30 cellular contexts compared by ENCODE assay signal in genomic region chr17:11244781-11245180, GRCh38. TPM values are rescaled to one million over a fixed set of nuclear protein-coding genes. Genes with fewer than 3 reads are reported as not detected.
"Had no signal": no experiment of that assay in that cellular context is flagged by ENCODE, and none has a peak within 500 bp of the region (broad histone marks: within the 10 kb centered on the region; RNA-seq: fewer than 3 reads in every experiment).

No MANE protein-coding gene starts in this region.

- H3K36me3 Mint-ChIP-seq: T-cell had no signal

- H3K27me3 ChIP-seq: ascending aorta had no signal

- H3K27ac ChIP-seq: ascending aorta, body of pancreas had no signal

- H3K27ac Mint-ChIP-seq: activated CD4-positive, alpha-beta memory T cell treated with anti-CD3 and anti-CD28 coated beads for 36 hours; activated CD4-positive, alpha-beta T cell treated with anti-CD3 and anti-CD28 coated beads, Interleukin-2, amount 10 ng/mL, durations not matched to agents 7 days and 5 days; activated naive CD4-positive, alpha-beta T cell treated with anti-CD3 and anti-CD28 coated beads, Interleukin-2, amount 50 U/mL, for 72 hours; activated naive CD8-positive, alpha-beta T cell treated with anti-CD3 and anti-CD28 coated beads, Interleukin-2, amount 50 U/mL, for 24 hours; T-cell had no signal

- H3K4me3 ChIP-seq: ascending aorta, body of pancreas had no signal

- H3K4me1 ChIP-seq: ascending aorta had no signal

- H3K9me3 ChIP-seq: ascending aorta, body of pancreas had no signal

- H3K36me3 ChIP-seq: ascending aorta had no signal

- H3K9me3 Mint-ChIP-seq: activated CD4-positive, alpha-beta memory T cell treated with anti-CD3 and anti-CD28 coated beads for 36 hours; activated CD4-positive, alpha-beta T cell treated with anti-CD3 and anti-CD28 coated beads, Interleukin-2, amount 10 ng/mL, durations not matched to agents 7 days and 5 days; activated naive CD8-positive, alpha-beta T cell treated with anti-CD3 and anti-CD28 coated beads, Interleukin-2, amount 50 U/mL, for 24 hours; T-cell had no signal

- DNase-seq: activated CD4-positive, alpha-beta memory T cell treated with anti-CD3 and anti-CD28 coated beads for 36 hours; activated CD4-positive, alpha-beta T cell treated with anti-CD3 and anti-CD28 coated beads, Interleukin-2, amount 10 ng/mL, durations not matched to agents 7 days and 5 days; activated CD4-positive, CD25-positive, alpha-beta regulatory T cell; activated CD8-positive, alpha-beta memory T cell treated with anti-CD3 and anti-CD28 coated beads for 24 hours; activated effector memory CD4-positive, alpha-beta T cell treated with anti-CD3 and anti-CD28 coated beads, Interleukin-2, amount 50 U/mL, for 16 hours; activated naive CD4-positive, alpha-beta T cell treated with Interleukin-2 at 50 U/mL for 16 hours; activated naive CD8-positive, alpha-beta T cell treated with anti-CD3 and anti-CD28 coated beads, Interleukin-2, amount 50 U/mL, for 24 hours; activated T-cell treated with anti-CD3 and anti-CD28 coated beads, Interleukin-2, amount 50 U/mL, for 4 hours; amniotic stem cell; body of pancreas; KG1; NCI-H1092; NCI-H1417; NCI-H1930; NCI-H2171; NCI-H2227 treated with DMSO at 0.1 percent for 48 hours; NCI-H526; NCI-H774; SIG-M5; T-cell; T-helper 2 cell; T1000 had no signal

- H3K4me3 Mint-ChIP-seq: activated CD4-positive, alpha-beta memory T cell treated with anti-CD3 and anti-CD28 coated beads for 36 hours; activated CD4-positive, alpha-beta T cell treated with anti-CD3 and anti-CD28 coated beads, Interleukin-2, amount 10 ng/mL, durations not matched to agents 7 days and 5 days; activated naive CD8-positive, alpha-beta T cell treated with anti-CD3 and anti-CD28 coated beads, Interleukin-2, amount 50 U/mL, for 24 hours; activated T-cell treated with anti-CD3 and anti-CD28 coated beads, Interleukin-2, amount 50 U/mL, for 4 hours; T-cell had no signal

- ATAC-seq: activated naive CD4-positive, alpha-beta T cell treated with anti-CD3 and anti-CD28 coated beads, Interleukin-2, amount 50 U/mL, for 72 hours; activated naive CD8-positive, alpha-beta T cell treated with anti-CD3 and anti-CD28 coated beads, Interleukin-2, amount 50 U/mL, for 24 hours; activated T-cell treated with anti-CD3 and anti-CD28 coated beads, Interleukin-2, amount 50 U/mL, for 4 hours; body of pancreas; T-cell had no signal

- H3K4me1 Mint-ChIP-seq: activated CD4-positive, alpha-beta T cell treated with anti-CD3 and anti-CD28 coated beads, Interleukin-2, amount 10 ng/mL, durations not matched to agents 7 days and 5 days; activated naive CD8-positive, alpha-beta T cell treated with anti-CD3 and anti-CD28 coated beads, Interleukin-2, amount 50 U/mL, for 24 hours; T-cell had no signal

RNA-seq across cellular contexts. Expression of gene SHISA6, which starts 3.8 kb away (rescaled TPM):
- total RNA-seq: activated CD4-positive, alpha-beta memory T cell treated with anti-CD3 and anti-CD28 coated beads for 36 hours; activated CD4-positive, alpha-beta T cell treated with anti-CD3 and anti-CD28 coated beads, Interleukin-2, amount 10 ng/mL, durations not matched to agents 7 days and 5 days; activated naive CD4-positive, alpha-beta T cell treated with anti-CD3 and anti-CD28 coated beads, Interleukin-2, amount 50 U/mL, for 72 hours; activated T-cell treated with anti-CD3 and anti-CD28 coated beads, Interleukin-2, amount 50 U/mL, for 4 hours; bronchial epithelial cell; LHCN-M2; M059J; NCI-H460; OCI-LY7; RPMI7951; T-cell had no signal
